33 cellular contexts compared by ENCODE assay signal in the genomic region with DNA sequence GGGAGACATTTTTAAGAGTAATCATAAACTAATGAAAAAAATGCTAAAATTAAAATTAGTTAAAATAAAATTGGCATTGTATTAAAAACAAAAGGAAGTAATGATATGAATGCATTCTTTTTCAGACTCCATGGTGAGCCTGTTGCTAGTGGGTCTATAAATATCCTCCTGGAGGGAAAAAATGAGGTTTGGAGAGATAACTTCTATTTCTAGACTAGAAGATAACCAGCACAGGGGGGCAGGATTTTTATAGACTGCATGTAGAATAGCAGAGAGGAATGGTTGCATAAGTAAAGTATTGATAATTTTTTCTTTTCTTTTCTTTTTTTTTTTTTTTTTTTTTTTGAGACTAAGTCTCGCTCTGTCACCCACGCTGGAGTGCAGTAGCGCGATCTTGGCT.
"Had no signal": no experiment of that assay in that cellular context is flagged by ENCODE, and none has a peak within 500 bp of the region (broad histone marks: within the 10 kb centered on the region; RNA-seq: fewer than 3 reads in every experiment).

No MANE protein-coding gene starts in this region.

- H3K4me3 ChIP-seq: adrenal gland, body of pancreas, breast epithelium had no signal

- H3K36me3 ChIP-seq: adrenal gland, brain microvascular endothelial cell, breast epithelium had no signal

- DNase-seq: activated B cell treated with CpG ODN at 0.5 μM for 24 hours; activated CD4-positive, alpha-beta memory T cell treated with anti-CD3 and anti-CD28 coated beads for 36 hours; activated CD4-positive, alpha-beta T cell treated with anti-CD3 and anti-CD28 coated beads for 4 hours; activated CD4-positive, alpha-beta T cell treated with anti-CD3 and anti-CD28 coated beads, Interleukin-2, amount 10 ng/mL, durations not matched to agents 24 days and 14 days; activated CD4-positive, alpha-beta T cell treated with anti-CD3 and anti-CD28 coated beads, Interleukin-2, amount 50 U/mL, for 1 hour; activated CD4-positive, alpha-beta T cell treated with anti-CD3 and anti-CD28 coated beads, Interleukin-2, amount 50 U/mL, for 4 hours; activated CD4-positive, CD25-positive, alpha-beta regulatory T cell treated with anti-CD3 and anti-CD28 coated beads, Interleukin-2, amount 50 U/mL, for 72 hours; activated CD8-positive, alpha-beta memory T cell treated with anti-CD3 and anti-CD28 coated beads, Interleukin-2, amount 50 U/mL, for 4 hours; activated CD8-positive, alpha-beta T cell treated with anti-CD3 and anti-CD28 coated beads for 36 hours; activated effector memory CD4-positive, alpha-beta T cell treated with anti-CD3 and anti-CD28 coated beads, Interleukin-2, amount 50 U/mL, for 16 hours; activated gamma-delta T cell treated with Interleukin-2 at 50 U/mL for 16 hours; activated naive CD4-positive, alpha-beta T cell; activated naive CD4-positive, alpha-beta T cell treated with anti-CD3 and anti-CD28 coated beads for 36 hours; activated naive CD4-positive, alpha-beta T cell treated with anti-CD3 and anti-CD28 coated beads, Interleukin-2, amount 50 U/mL, for 16 hours; activated naive CD8-positive, alpha-beta T cell treated with anti-CD3 and anti-CD28 coated beads for 36 hours; activated T-cell treated with anti-CD3 and anti-CD28 coated beads for 4 hours; activated T-cell treated with anti-CD3 and anti-CD28 coated beads, Interleukin-2, amount 50 U/mL, for 1 hour; activated T-cell treated with anti-CD3 and anti-CD28 coated beads, Interleukin-2, amount 50 U/mL, for 4 hours; activated T-cell treated with anti-CD3 and anti-CD28 coated beads, Interleukin-2, amount 50 U/mL, for 72 hours; adrenal gland; amniotic stem cell; aorta; body of pancreas; brain microvascular endothelial cell; caudate nucleus; SW 1271; T-helper 1 cell; T-helper 2 cell; T-helper 9 cell had no signal

- H3K27ac ChIP-seq: adrenal gland, body of pancreas, brain microvascular endothelial cell, breast epithelium, VCaP had no signal

- H3K9me3 ChIP-seq: adrenal gland, body of pancreas had no signal

- H3K4me1 ChIP-seq: adrenal gland, body of pancreas, breast epithelium had no signal

- H3K27me3 ChIP-seq: adrenal gland, body of pancreas, brain microvascular endothelial cell, breast epithelium had no signal

- ATAC-seq: activated CD8-positive, alpha-beta T cell treated with anti-CD3 and anti-CD28 coated beads for 36 hours; activated naive CD4-positive, alpha-beta T cell treated with anti-CD3 and anti-CD28 coated beads, Interleukin-2, amount 50 U/mL, for 72 hours; activated T-cell treated with anti-CD3 and anti-CD28 coated beads, Interleukin-2, amount 50 U/mL, for 4 hours; activated T-cell treated with anti-CD3 and anti-CD28 coated beads, Interleukin-2, amount 50 U/mL, for 72 hours; activated T-helper 17 cell treated with anti-CD3 and anti-CD28 coated beads, Interleukin-2, amount 50 U/mL, for 72 hours; body of pancreas had no signal
